In genomic region chr14:92768236-92768635, GRCh38 we compare ENCODE assay signal across 7 cellular contexts. TPM values are rescaled to one million over a fixed set of nuclear protein-coding genes. Genes with fewer than 3 reads are reported as not detected.
A peak's percentile ranks its signal among the peaks of the same experiment; 100 is the strongest.
DNase-seq lines count a peak whose midpoint lies in the region; ATAC-seq lines count a peak whose summit lies in the region.
"Not testable (repeated sequence)": the region's sequence is repeated elsewhere in the genome, so short reads cannot be mapped to it uniquely, and the experiment has no call there.

No MANE protein-coding gene starts in this region.

- POLR2A ChIA-PET in activated CD4-positive, alpha-beta memory T cell treated with anti-CD3 and anti-CD28 coated beads for 36 hours (lab: Charles Lee): interaction anchor here (0.8 to 1.3 kb wide), 2 partner anchors 8 to 38 kb away, joined by 3 to 7 read pairs; no protein-coding TSS in a partner anchor

- intact Hi-C loops in activated CD4-positive, alpha-beta memory T cell treated with anti-CD3 and anti-CD28 coated beads for 36 hours (cut with micrococcal nuclease): loop anchor here (1.0 kb wide), 2 partner anchors 20 to 38 kb away; partner anchors contain the start of gene LGMN

- DNase-seq in activated CD4-positive, alpha-beta memory T cell treated with anti-CD3 and anti-CD28 coated beads for 36 hours: peak; percentile 67
- DNase-seq in effector memory CD8-positive, alpha-beta T cell: not testable (repeated sequence)
- peak; percentile 73 for DNase-seq in naive B cell

- not testable (repeated sequence) for H3K36me3 Mint-ChIP-seq in activated CD4-positive, alpha-beta memory T cell treated with anti-CD3 and anti-CD28 coated beads for 36 hours; effector memory CD8-positive, alpha-beta T cell (ENCODE audit: insufficient read depth); naive B cell

- not testable (repeated sequence) for H3K27me3 Mint-ChIP-seq in activated CD4-positive, alpha-beta memory T cell treated with anti-CD3 and anti-CD28 coated beads for 36 hours; effector memory CD8-positive, alpha-beta T cell; naive B cell

- H3K27ac Mint-ChIP-seq in activated CD4-positive, alpha-beta memory T cell treated with anti-CD3 and anti-CD28 coated beads for 36 hours; effector memory CD8-positive, alpha-beta T cell: not testable (repeated sequence)
- H3K27ac Mint-ChIP-seq in naive B cell: peak overlapping the region; percentile 85 to 97 (median 92)

- peaks cover 34% of the 10 kb centered on the region for H3K4me1 Mint-ChIP-seq in activated CD4-positive, alpha-beta memory T cell treated with anti-CD3 and anti-CD28 coated beads for 36 hours (ENCODE audit: low read depth)
- H3K4me1 Mint-ChIP-seq in effector memory CD8-positive, alpha-beta T cell (ENCODE audit: low read depth in 2 of 2): not testable (repeated sequence)
- H3K4me1 Mint-ChIP-seq in naive B cell: peaks cover 0 to 60% (median 9%) of the 10 kb centered on the region in 3 donors

- CTCF ChIA-PET in activated CD4-positive, alpha-beta memory T cell treated with anti-CD3 and anti-CD28 coated beads for 36 hours (lab: Charles Lee): interaction anchor here (0.6 to 2.3 kb wide), 3 partner anchors 50 to 1423 kb away, joined by 3 to 9 read pairs (median 3); no protein-coding TSS in a partner anchor

- not testable (repeated sequence) for H3K9me3 Mint-ChIP-seq in activated CD4-positive, alpha-beta memory T cell treated with anti-CD3 and anti-CD28 coated beads for 36 hours; effector memory CD8-positive, alpha-beta T cell; naive B cell

- ATAC-seq in GM18517 (IDR thresholded peaks at IDR 0.05; ENCODE audit: unreplicated experiment): peak; percentile 94
- peak; percentile 90 for ATAC-seq in GM21381 (IDR thresholded peaks at IDR 0.05; ENCODE audit: unreplicated experiment)
- ATAC-seq in HG02970 (IDR thresholded peaks at IDR 0.05; ENCODE audit: low FRiP score, unreplicated experiment): peak; percentile 83
- ATAC-seq in HG03565 (IDR thresholded peaks at IDR 0.05; ENCODE audit: unreplicated experiment): peak; percentile 85
- peak; percentile 96 for ATAC-seq in effector memory CD8-positive, alpha-beta T cell (replicated peaks)
- peak; percentile 95 to 96 for ATAC-seq in naive B cell (ENCODE audit: low read depth in 2 of 2)

- not testable (repeated sequence) for H3K4me3 Mint-ChIP-seq in activated CD4-positive, alpha-beta memory T cell treated with anti-CD3 and anti-CD28 coated beads for 36 hours; effector memory CD8-positive, alpha-beta T cell
- peak overlapping the region in 5 of 8 donors; percentile 3 to 75 (median 63) for H3K4me3 Mint-ChIP-seq in naive B cell

RNA-seq across cellular contexts. Expression of gene LGMN, which starts 19.8 kb away (rescaled TPM):
- total RNA-seq in activated CD4-positive, alpha-beta memory T cell treated with anti-CD3 and anti-CD28 coated beads for 36 hours: 10 to 100 TPM in 1 of 2 experiments, 1 to 10 TPM in 1; 9.2 to 10.2 TPM
- 10 to 100 TPM in 4 of 6 donors, 1 to 10 TPM in 2; 9.1 to 22.1 (median 13.2) TPM for polyA plus RNA-seq in naive B cell (ENCODE audit: low read depth in 6 of 6)

RNA-seq across cellular contexts. Expression of gene GOLGA5, which starts 25.9 kb away (rescaled TPM):
- total RNA-seq in activated CD4-positive, alpha-beta memory T cell treated with anti-CD3 and anti-CD28 coated beads for 36 hours: 10 to 100 TPM; 20.7 to 22.5 TPM
- 10 to 100 TPM; 16.0 to 27.5 (median 21.2) TPM for polyA plus RNA-seq in naive B cell (ENCODE audit: low read depth in 6 of 6)
